Comparison of ENCODE assay signal across 8 cellular contexts in the genomic region with DNA sequence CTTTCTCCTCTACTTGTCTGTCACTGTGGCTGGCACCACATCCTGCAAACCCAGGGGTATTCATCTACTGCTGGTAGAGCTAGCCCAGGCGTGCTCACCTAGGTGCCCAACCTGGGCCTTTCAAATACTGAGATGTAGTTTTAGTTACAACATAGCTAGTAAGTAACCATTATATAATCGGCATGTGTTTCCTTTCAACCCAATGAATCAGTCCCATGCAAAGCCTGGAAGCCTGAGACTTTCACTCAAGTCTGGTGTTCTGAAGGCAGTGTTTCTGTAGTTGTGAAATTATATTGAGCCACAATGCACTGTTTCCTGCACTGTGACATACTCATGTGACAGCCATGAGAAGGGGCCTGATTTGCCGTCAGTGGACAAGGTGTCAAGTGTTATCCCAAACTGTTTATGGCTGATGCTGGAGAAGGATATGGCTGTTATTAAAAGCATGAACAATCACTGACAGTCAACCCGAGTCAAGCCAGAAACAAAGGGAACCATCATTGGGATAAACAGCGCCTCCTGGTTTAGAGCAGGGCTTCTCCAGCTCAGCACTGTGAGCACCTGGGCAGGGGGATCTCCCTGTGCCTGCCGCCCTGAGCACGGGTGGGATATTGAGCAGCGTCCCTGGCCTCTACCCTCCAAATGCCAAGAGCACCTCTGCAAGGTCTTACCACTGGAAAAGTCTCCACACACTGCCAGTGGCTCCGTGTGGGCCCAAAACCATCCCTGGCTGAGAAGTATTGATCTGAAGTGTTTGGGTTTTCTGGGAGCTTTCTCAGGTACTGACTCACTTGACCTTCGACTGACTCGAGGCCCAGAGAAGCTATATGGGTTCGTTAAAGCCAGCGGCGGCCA. TPM values are rescaled to one million over a fixed set of nuclear protein-coding genes. Genes with fewer than 3 reads are reported as not detected.
DNase-seq lines count a peak whose midpoint lies in the region; ATAC-seq and TF ChIP-seq lines count a peak whose summit lies in the region.

No MANE protein-coding gene starts in this region.

- intact Hi-C loops in CD8-positive, alpha-beta T cell (cut with DNase I, micrococcal nuclease) = loop anchor here (2.0 to 5.0 kb wide), 3 partner anchors 111 to 246 kb away; partner anchors contain the start of genes RPS21 (in 2 of the 2) and ADRM1 (in 1 of the 2)
- intact Hi-C loops in HCT116 (cut with micrococcal nuclease) (no loop called here), lower leg skin (cut with DNase I; ENCODE audit: low total_unique reads) (no loop called here)

- H4K20me1 ChIP-seq in HCT116 (ENCODE audit: insufficient read depth) = peaks cover 39% of the 10 kb centered on the region; the same call in 1 of the 2 replicates

- peaks cover 57% of the 10 kb centered on the region for H3K4me1 Mint-ChIP-seq in CD8-positive, alpha-beta T cell (ENCODE audit: low read depth)
- peaks cover 29% of the 10 kb centered on the region for H3K4me1 Mint-ChIP-seq in progenitor cell of endocrine pancreas (ENCODE audit: low read depth)

- TF ChIP-seq CTCF in CD8-positive, alpha-beta T cell (IDR thresholded peaks at IDR 0.05) = no peak
- peak in 2 of 3 experiments; percentile 45 to 54; a peak in 3 of 6 replicates for TF ChIP-seq CTCF in HCT116 (IDR thresholded peaks at IDR 0.05 in 2 of 3, conservative IDR thresholded peaks at IDR 0.05 in 1 of 3; ENCODE audit: borderline replicate concordance in 1 of 3, insufficient read depth in 1 of 3, low read depth in 2 of 3, low read length in 2 of 3)
- peak; percentile 53; the same call in 1 of the 2 replicates for TF ChIP-seq CTCF in WERI-Rb-1 (IDR thresholded peaks at IDR 0.05; ENCODE audit: low read depth, low read length)
- TF ChIP-seq CTCF in fibroblast of pulmonary artery (IDR thresholded peaks at IDR 0.05; ENCODE audit: low read length, missing control alignments) = peak; percentile 54
- TF ChIP-seq CTCF in progenitor cell of endocrine pancreas (IDR thresholded peaks at IDR 0.05; ENCODE audit: unreplicated experiment) = peak; percentile 30
- no peak for TF ChIP-seq CTCF in lower leg skin (IDR thresholded peaks at IDR 0.05)

- no peak for TF ChIP-seq RAD21 in HCT116 (IDR thresholded peaks at IDR 0.05; ENCODE audit: low read depth)

- RAD21 ChIA-PET in HCT116 (lab: Charles Lee; ENCODE audit: low non-redundant PET in 1 of 2, low total read pairs in 2 of 2, uncharacterized antibody in 2 of 2, unreplicated experiment in 2 of 2) = no interaction called here

- peaks cover 39% of the 10 kb centered on the region for H3K36me3 ChIP-seq in CD8-positive, alpha-beta T cell (ENCODE audit: insufficient read depth, low read length)
- H3K36me3 ChIP-seq in HCT116 (ENCODE audit: control insufficient read depth in 1 of 2, insufficient read depth in 2 of 2, low read length in 2 of 2) (peaks cover 27 to 60% of the 10 kb centered on the region in 2 experiments), WERI-Rb-1 (peaks cover 64% of the 10 kb centered on the region)

- TF ChIP-seq POLR2A in HCT116 (IDR thresholded peaks at IDR 0.05; ENCODE audit: borderline replicate concordance, extremely low read depth, insufficient read depth, insufficient read length) (no peak), lower leg skin (IDR thresholded peaks at IDR 0.05) (no peak)

- H3K4me3 Mint-ChIP-seq in CD8-positive, alpha-beta T cell = peak overlapping the region; percentile 92
- peak overlapping the region; percentile 79 for H3K4me3 Mint-ChIP-seq in progenitor cell of endocrine pancreas (ENCODE audit: low read depth)

- H3K27me3 Mint-ChIP-seq in CD8-positive, alpha-beta T cell (ENCODE audit: low read depth) = no peaks in the 10 kb centered on the region
- H3K27me3 Mint-ChIP-seq in progenitor cell of endocrine pancreas = no peaks in the 10 kb centered on the region

- no peaks in the 10 kb centered on the region for H3K9me3 ChIP-seq in CD8-positive, alpha-beta T cell (ENCODE audit: low read length)
- H3K9me3 ChIP-seq in HCT116 (ENCODE audit: control insufficient read depth in 1 of 2, insufficient read depth in 1 of 2, low read depth in 1 of 2, low read length in 2 of 2) = no peaks in the 10 kb centered on the region
- H3K9me3 ChIP-seq in WERI-Rb-1 (ENCODE audit: severe bottlenecking) = no peaks in the 10 kb centered on the region

- no peak overlapping the region for H2AFZ ChIP-seq in HCT116 (ENCODE audit: low read depth, low read length, poor library complexity, severe bottlenecking)

- CTCF ChIA-PET in CD8-positive, alpha-beta T cell (lab: Charles Lee) = interaction anchor here (0.6 to 10.0 kb wide), 10 partner anchors 12 to 131 kb away, joined by 3 to 82 read pairs (median 3); partner anchors contain the start of gene LSM14B
- CTCF ChIA-PET in HCT116 (lab: Charles Lee) = interaction anchor here (1.4 to 1.7 kb wide), 2 partner anchors 15 to 131 kb away, joined by 4 to 5 read pairs; no protein-coding TSS in a partner anchor

- peaks cover 57% of the 10 kb centered on the region for H3K36me3 Mint-ChIP-seq in CD8-positive, alpha-beta T cell
- H3K36me3 Mint-ChIP-seq in progenitor cell of endocrine pancreas (ENCODE audit: insufficient read depth) = peaks cover 21% of the 10 kb centered on the region

- POLR2A ChIA-PET in CD8-positive, alpha-beta T cell (lab: Charles Lee) = interaction anchor here (0.7 to 3.4 kb wide), 5 partner anchors 20 to 116 kb away, joined by 3 to 38 read pairs (median 4); partner anchors contain the start of genes LSM14B and TAF4
- POLR2A ChIA-PET in HCT116 (lab: Charles Lee) = no interaction called here

- H3K9ac ChIP-seq in HCT116 (ENCODE audit: low read length) = peak overlapping the region; percentile 91

- peaks cover 82% of the 10 kb centered on the region for H3K79me2 ChIP-seq in HCT116 (ENCODE audit: insufficient read depth, low read length)

- TSS peak; percentile 37 for BruUV-seq in HCT116 (replicated peaks; lab: Mats Ljungman, UMichigan)

- peak in 4 of 7 experiments; percentile 33 to 78 (median 50) for DNase-seq in CD8-positive, alpha-beta T cell
- DNase-seq in HCT116 (ENCODE audit: low read depth, low spot score) (no peak), WERI-Rb-1 (no peak), fibroblast of pulmonary artery (ENCODE audit: low read depth) (peak; percentile 55), progenitor cell of endocrine pancreas (ENCODE audit: low spot score, unreplicated experiment) (no peak), ecto neural progenitor cell (ENCODE audit: low spot score) (no peak), lower leg skin (ENCODE audit: low spot score in 2 of 2) (no peak), NCI-H2029 (lab: John Stamatoyannopoulos, UW) (no peak)

- no peaks in the 10 kb centered on the region for H3K27me3 ChIP-seq in CD8-positive, alpha-beta T cell (ENCODE audit: insufficient read depth, low read length)
- H3K27me3 ChIP-seq in HCT116 (ENCODE audit: insufficient read depth, low read length) (no peaks in the 10 kb centered on the region), WERI-Rb-1 (ENCODE audit: insufficient read depth, low read depth, severe bottlenecking) (no peaks in the 10 kb centered on the region)

- no peaks in the 10 kb centered on the region for H3K9me2 ChIP-seq in HCT116 (ENCODE audit: insufficient read depth)

- peak; percentile 35 for ATAC-seq in CD8-positive, alpha-beta T cell
- ATAC-seq in HCT116 = no peak

- H3K27ac ChIP-seq in CD8-positive, alpha-beta T cell (ENCODE audit: low read depth, low read length) = peak overlapping the region; percentile 58
- H3K27ac ChIP-seq in HCT116 (ENCODE audit: low read depth, low read length) (peak overlapping the region; percentile 97), WERI-Rb-1 (peak overlapping the region; percentile 96)

- H3K4me2 ChIP-seq in HCT116 (ENCODE audit: low read length) = peak overlapping the region; percentile 90

- H3K9me3 Mint-ChIP-seq in CD8-positive, alpha-beta T cell = no peaks in the 10 kb centered on the region
- H3K9me3 Mint-ChIP-seq in progenitor cell of endocrine pancreas (ENCODE audit: low read depth) = no peaks in the 10 kb centered on the region

- peak overlapping the region; percentile 46 for H3K4me3 ChIP-seq in CD8-positive, alpha-beta T cell (ENCODE audit: low read depth, low read length)
- H3K4me3 ChIP-seq in HCT116 (replicated peaks in 1 of 2; ENCODE audit: low read depth in 1 of 2, low read length in 2 of 2) (peak overlapping the region; percentile 65 to 87), WERI-Rb-1 (ENCODE audit: low read depth, low read length) (peak overlapping the region; percentile 61), fibroblast of pulmonary artery (replicated peaks; ENCODE audit: low read depth, low read length) (peak overlapping the region; percentile 76), lower leg skin (ENCODE audit: low read depth, poor library complexity, severe bottlenecking) (no peak overlapping the region)

- peaks cover 38% of the 10 kb centered on the region for H3K4me1 ChIP-seq in CD8-positive, alpha-beta T cell (ENCODE audit: insufficient read depth, low read length)
- H3K4me1 ChIP-seq in HCT116 (ENCODE audit: control insufficient read depth in 1 of 2, insufficient read depth in 2 of 2, low read length in 2 of 2) = peaks cover 13 to 23% of the 10 kb centered on the region in 2 experiments

- 13 to 14% methylated on average over 12 to 14 of the region's 14 CpGs for WGBS in lower leg skin, 2 donors

- H3K27ac Mint-ChIP-seq in CD8-positive, alpha-beta T cell = peak overlapping the region; percentile 93
- peak overlapping the region; percentile 97 for H3K27ac Mint-ChIP-seq in progenitor cell of endocrine pancreas

TF ChIP-seq in HCT116, 20 proteins besides CTCF, POLR2A, EP300 and RAD21 (continues in another document):
- TF ChIP-seq EGR1 (IDR thresholded peaks at IDR 0.05; ENCODE audit: low read depth) = no peak
- no peak for TF ChIP-seq EZH2 (IDR thresholded peaks at IDR 0.05)
- TF ChIP-seq EZH2phosphoT487 (IDR thresholded peaks at IDR 0.05; ENCODE audit: borderline replicate concordance) = no peak
- no peak for TF ChIP-seq SP1 (IDR thresholded peaks at IDR 0.05; ENCODE audit: low read depth)
- TF ChIP-seq YY1 (IDR thresholded peaks at IDR 0.05; ENCODE audit: extremely low read depth, insufficient replicate concordance, low read depth, low read length) = no peak

RNA-seq across cellular contexts. Expression of gene PSMA7, which starts 1.6 kb away (rescaled TPM):
- 100 to 1,000 TPM; 170 to 179 TPM for total RNA-seq in CD8-positive, alpha-beta T cell
- total RNA-seq in HCT116 (2021; ENCODE audit: unreplicated experiment) (364 TPM), progenitor cell of endocrine pancreas (221 and 234 TPM in 2 replicates), lower leg skin (100 to 1,000 TPM; 200 to 240 (median 225) TPM)
- polyA plus RNA-seq in HCT116 (2012) = 399 and 428 TPM in 2 replicates

RNA-seq across cellular contexts. Expression of gene SS18L1, which starts 1.9 kb away (rescaled TPM):
- total RNA-seq in CD8-positive, alpha-beta T cell = 10 to 100 TPM; 12.6 to 12.9 TPM
- total RNA-seq in HCT116 (2021; ENCODE audit: unreplicated experiment) (28.1 TPM), progenitor cell of endocrine pancreas (29.8 and 32.0 TPM in 2 replicates), lower leg skin (10 to 100 TPM; 23.3 to 51.7 (median 25.8) TPM)
- 16.7 and 20.6 TPM in 2 replicates for polyA plus RNA-seq in HCT116 (2012)

RNA-seq across cellular contexts. Expression of gene LSM14B, which starts 19.3 kb away (rescaled TPM):
- 10 to 100 TPM; 58.2 to 64.6 TPM for total RNA-seq in CD8-positive, alpha-beta T cell
- 51.3 TPM for total RNA-seq in HCT116 (2021; ENCODE audit: unreplicated experiment)
- polyA plus RNA-seq in HCT116 (2012) = 37.7 and 38.4 TPM in 2 replicates
- 81.1 and 84.3 TPM in 2 replicates for total RNA-seq in progenitor cell of endocrine pancreas
- 10 to 100 TPM; 44.9 to 60.3 (median 49.9) TPM for total RNA-seq in lower leg skin

RNA-seq across cellular contexts. Expression of gene MTG2, which starts 41.2 kb away (rescaled TPM):
- total RNA-seq in CD8-positive, alpha-beta T cell = 1 to 10 TPM; 7.7 to 8.8 TPM
- 43.3 TPM for total RNA-seq in HCT116 (2021; ENCODE audit: unreplicated experiment)
- 24.6 and 28.4 TPM in 2 replicates for polyA plus RNA-seq in HCT116 (2012)
- 30.4 and 31.6 TPM in 2 replicates for total RNA-seq in progenitor cell of endocrine pancreas
- total RNA-seq in lower leg skin = 10 to 100 TPM; 21.4 to 42.0 (median 29.1) TPM

Comparison
In these comparisons a context has a peak if more than half of its experiments do, and no peak if none do; other contexts are left out.
1. DNase-seq: peak in CD8-positive, alpha-beta T cell (4 of 7) and fibroblast of pulmonary artery (single experiment); none in HCT116 (single experiment), WERI-Rb-1 (single experiment), progenitor cell of endocrine pancreas (single experiment), ecto neural progenitor cell (single experiment), lower leg skin (0 of 2) and NCI-H2029 (single experiment).
2. CTCF ChIP-seq: peak in HCT116 (2 of 3), WERI-Rb-1 (single experiment), fibroblast of pulmonary artery (single experiment) and progenitor cell of endocrine pancreas (single experiment); none in CD8-positive, alpha-beta T cell (single experiment) and lower leg skin (0 of 3).
3. intact Hi-C loops: an anchor here in CD8-positive, alpha-beta T cell (2.0 to 5.0 kb wide); none called in HCT116 and lower leg skin.
4. Peak in every context shown above with its lines, with median percentiles within 50 percentile points of each other: H3K27ac ChIP-seq.